In the genomic region with DNA sequence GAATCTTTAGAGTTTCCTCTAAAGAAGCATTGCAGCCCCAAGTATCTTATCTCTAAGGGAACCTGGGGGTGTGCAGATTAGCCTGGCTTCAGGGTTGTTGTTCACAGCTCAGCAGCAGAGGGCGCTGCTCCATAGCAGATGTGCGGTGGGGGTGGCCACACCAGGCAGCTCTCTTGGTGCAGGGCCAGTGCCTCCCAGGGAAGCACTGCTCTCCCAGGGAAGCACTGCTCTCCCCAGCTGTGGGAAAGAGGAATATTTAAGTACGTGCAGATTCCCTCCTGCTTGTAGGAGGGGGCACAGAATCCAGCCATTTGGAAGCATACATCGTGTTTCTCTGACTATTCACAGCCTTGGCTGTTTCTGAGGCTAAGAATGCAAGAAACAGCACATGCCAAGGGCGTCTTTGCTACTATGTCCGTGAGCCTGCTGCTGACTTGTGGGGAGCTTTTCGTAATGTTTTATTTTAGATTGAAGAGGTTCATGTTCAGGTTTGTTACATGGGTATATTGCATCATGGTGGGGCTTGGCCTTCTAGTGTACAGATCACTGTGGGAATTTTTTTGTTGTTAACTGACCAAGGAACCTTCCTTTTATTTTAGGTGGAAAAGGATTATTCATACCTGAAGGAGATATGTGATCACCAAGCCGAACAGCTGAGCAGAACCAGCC, we compare ENCODE assay signal across 8 cellular contexts.
DNase-seq lines count a peak whose midpoint lies in the region; ATAC-seq and TF ChIP-seq lines count a peak whose summit lies in the region.

No MANE protein-coding gene starts in this region.

- ATAC-seq in GM18502 (IDR thresholded peaks at IDR 0.05; ENCODE audit: poor library complexity, unreplicated experiment) (peak; percentile 60), foreskin keratinocyte (peak; percentile 92), GM18909 (IDR thresholded peaks at IDR 0.05; ENCODE audit: poor library complexity, unreplicated experiment) (no peak)

- no peak overlapping the region for H3K27ac ChIP-seq in foreskin keratinocyte

- peaks cover 8% of the 10 kb centered on the region for H3K4me1 ChIP-seq in foreskin keratinocyte

- DNase-seq in SHP77 treated with DMSO at 0.1 percent for 48 hours (lab: John Stamatoyannopoulos, UW) (peak; percentile 57), foreskin keratinocyte (peak in 1 of 2 donors; percentile 50), occipital lobe (lab: John Stamatoyannopoulos, UW) (peak; percentile 88), superior temporal gyrus (ENCODE audit: extremely low spot score) (peak; percentile 96)
- peak; percentile 41 for DNase-seq in activated T-helper 9 cell treated with anti-CD3 and anti-CD28 coated beads, Interleukin-2, amount 50 U/mL, for 16 hours (ENCODE audit: low read depth)

- H3K27me3 ChIP-seq in foreskin keratinocyte: no peaks in the 10 kb centered on the region

- TF ChIP-seq CTCF in LNCAP (IDR thresholded peaks at IDR 0.05) (peak; percentile 95), foreskin keratinocyte (conservative IDR thresholded peaks at IDR 0.05) (peak; percentile 89)
